In the genomic region with DNA sequence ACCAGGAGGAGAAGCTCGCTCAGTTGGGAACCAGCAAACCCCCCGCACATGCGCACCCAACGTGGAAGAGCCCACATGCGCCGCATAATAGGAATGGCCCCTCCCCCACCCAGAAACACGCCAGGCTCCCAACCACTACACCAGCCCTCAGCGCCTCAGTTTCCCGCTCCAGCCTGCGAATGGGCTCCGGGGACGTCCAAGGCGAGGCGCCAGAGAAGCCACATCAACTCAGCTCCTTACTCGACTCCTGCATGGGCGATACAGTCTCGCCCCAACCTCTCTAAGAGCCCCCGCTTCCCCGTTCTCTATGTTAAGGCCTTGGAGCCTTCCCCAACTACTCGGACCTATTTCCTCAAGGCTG, we compare ENCODE assay signal across 7 cellular contexts. TPM values are rescaled to one million over a fixed set of nuclear protein-coding genes. Genes with fewer than 3 reads are reported as not detected.
DNase-seq lines count a peak whose midpoint lies in the region; ATAC-seq and TF ChIP-seq lines count a peak whose summit lies in the region.

No MANE protein-coding gene starts in this region.

- H3K27ac ChIP-seq in HUES64 (ENCODE audit: low read depth, low read length), result peak overlapping the region; percentile 98
- peak overlapping the region; percentile 90 to 98 (median 96) for H3K27ac ChIP-seq in Peyer's patch
- peak overlapping the region; percentile 97 for H3K27ac ChIP-seq in neural progenitor cell
- H3K27ac ChIP-seq in temporal lobe (ENCODE audit: low read depth, low read length), result peak overlapping the region; percentile 97

- H3F3A ChIP-seq in neural progenitor cell (ENCODE audit: low read depth), result peaks cover 83% of the 10 kb centered on the region

- H3K27me3 Mint-ChIP-seq in activated T-helper 2 cell treated with anti-CD3 and anti-CD28 coated beads, Interferon-gamma antibody, Interleukin-2, Interleukin-4, amounts not matched to agents 10 μg/mL and 5 μg/mL and 100 μg/mL, durations not matched to agents 14 hours and 24 hours and 36 hours (ENCODE audit: low read depth), result no peaks in the 10 kb centered on the region
- H3K27me3 Mint-ChIP-seq in neural progenitor cell (ENCODE audit: insufficient read depth, low read depth), result peaks cover 3% of the 10 kb centered on the region

- H3K79me2 ChIP-seq in neural progenitor cell (ENCODE audit: low read depth), result peaks cover 71% of the 10 kb centered on the region

- H3K36me3 ChIP-seq in HUES64 (ENCODE audit: insufficient read depth, low read length) (peaks cover 46% of the 10 kb centered on the region), Peyer's patch (peaks cover 0 to 37% (median 0%) of the 10 kb centered on the region in 3 donors), neural progenitor cell (peaks cover 28% of the 10 kb centered on the region)

- peaks cover 73% of the 10 kb centered on the region for H3K36me3 Mint-ChIP-seq in activated T-helper 2 cell treated with anti-CD3 and anti-CD28 coated beads, Interferon-gamma antibody, Interleukin-2, Interleukin-4, amounts not matched to agents 10 μg/mL and 5 μg/mL and 100 μg/mL, durations not matched to agents 14 hours and 24 hours and 36 hours (ENCODE audit: low read depth)
- H3K36me3 Mint-ChIP-seq in neural progenitor cell, result peaks cover 38% of the 10 kb centered on the region

- H3K4me3 ChIP-seq in HUES64 (ENCODE audit: low read length) (peak overlapping the region; percentile 83), Peyer's patch (peak overlapping the region; percentile 80 to 90 (median 85)), neural progenitor cell (peak overlapping the region; percentile 86)

- no peaks in the 10 kb centered on the region for H3K9me3 ChIP-seq in HUES64 (ENCODE audit: insufficient read depth, low read depth, low read length)
- no peaks in the 10 kb centered on the region for H3K9me3 ChIP-seq in Peyer's patch
- H3K9me3 ChIP-seq in neural progenitor cell (ENCODE audit: low read depth), result no peaks in the 10 kb centered on the region

- intact Hi-C loops in activated T-helper 2 cell treated with anti-CD3 and anti-CD28 coated beads, Interferon-gamma antibody, Interleukin-2, Interleukin-4, amounts not matched to agents 10 μg/mL and 5 μg/mL and 100 μg/mL, durations not matched to agents 14 hours and 24 hours and 36 hours (cut with micrococcal nuclease), result loop anchor here (2.0 to 10.0 kb wide), 3 partner anchors 328 to 1029 kb away; a partner anchor contains a TSS

- peaks cover 17% of the 10 kb centered on the region for H3K4me1 ChIP-seq in HUES64 (ENCODE audit: insufficient read depth, low read length)
- peaks cover 0 to 45% (median 4%) of the 10 kb centered on the region in 4 donors for H3K4me1 ChIP-seq in Peyer's patch
- H3K4me1 ChIP-seq in neural progenitor cell, result peaks cover 33% of the 10 kb centered on the region

- H3K9me3 Mint-ChIP-seq in activated T-helper 2 cell treated with anti-CD3 and anti-CD28 coated beads, Interferon-gamma antibody, Interleukin-2, Interleukin-4, amounts not matched to agents 10 μg/mL and 5 μg/mL and 100 μg/mL, durations not matched to agents 14 hours and 24 hours and 36 hours, result no peaks in the 10 kb centered on the region
- peaks cover 9% of the 10 kb centered on the region for H3K9me3 Mint-ChIP-seq in neural progenitor cell

- peaks cover 48% of the 10 kb centered on the region for H4K20me1 ChIP-seq in neural progenitor cell (ENCODE audit: low read depth)

- H3K27me3 ChIP-seq in HUES64 (ENCODE audit: insufficient read depth, low read length) (no peaks in the 10 kb centered on the region), Peyer's patch (no peaks in the 10 kb centered on the region), neural progenitor cell (no peaks in the 10 kb centered on the region)

- TF ChIP-seq POLR2A in GM18505 (IDR thresholded peaks at IDR 0.05; ENCODE audit: borderline replicate concordance, extremely low read depth, insufficient read depth, insufficient read length), result no peak
- no peak for TF ChIP-seq POLR2A in Peyer's patch (IDR thresholded peaks at IDR 0.05)

- under 1% methylated on average over 20 of the region's 20 CpGs for WGBS in HUES64

- H3K4me1 Mint-ChIP-seq in activated T-helper 2 cell treated with anti-CD3 and anti-CD28 coated beads, Interferon-gamma antibody, Interleukin-2, Interleukin-4, amounts not matched to agents 10 μg/mL and 5 μg/mL and 100 μg/mL, durations not matched to agents 14 hours and 24 hours and 36 hours (ENCODE audit: low read depth), result peaks cover 46% of the 10 kb centered on the region
- H3K4me1 Mint-ChIP-seq in neural progenitor cell, result peaks cover 50% of the 10 kb centered on the region

- ATAC-seq in GM18505 (IDR thresholded peaks at IDR 0.05; ENCODE audit: unreplicated experiment), result peak; percentile 24

- H3K4me2 ChIP-seq in neural progenitor cell, result peak overlapping the region; percentile 89

- peak overlapping the region; percentile 94 for H3K4me3 Mint-ChIP-seq in activated T-helper 2 cell treated with anti-CD3 and anti-CD28 coated beads, Interferon-gamma antibody, Interleukin-2, Interleukin-4, amounts not matched to agents 10 μg/mL and 5 μg/mL and 100 μg/mL, durations not matched to agents 14 hours and 24 hours and 36 hours (ENCODE audit: low read depth)
- peak overlapping the region; percentile 100 for H3K4me3 Mint-ChIP-seq in neural progenitor cell

- TF ChIP-seq CTCF in Peyer's patch (IDR thresholded peaks at IDR 0.05), result no peak
- TF ChIP-seq CTCF in neural progenitor cell (IDR thresholded peaks at IDR 0.05), result no peak

- H3K9ac ChIP-seq in HUES64 (ENCODE audit: low read depth, low read length) (peak overlapping the region; percentile 99), neural progenitor cell (peak overlapping the region; percentile 97)

- DNase-seq in Peyer's patch (peak; percentile 76 to 86 (median 78)), fibroblast of the conjunctiva (ENCODE audit: low read depth) (peak; percentile 63), neural progenitor cell (ENCODE audit: low spot score) (peak; percentile 59)
- DNase-seq in activated T-helper 2 cell treated with anti-CD3 and anti-CD28 coated beads, Interferon-gamma antibody, Interleukin-2, Interleukin-4, amounts not matched to agents 10 μg/mL and 5 μg/mL and 100 μg/mL, durations not matched to agents 14 hours and 24 hours and 36 hours (ENCODE audit: low spot score), result peak; percentile 48

- H2AFZ ChIP-seq in neural progenitor cell (replicated peaks), result peak overlapping the region; percentile 26

- peak overlapping the region; percentile 99 for H3K27ac Mint-ChIP-seq in activated T-helper 2 cell treated with anti-CD3 and anti-CD28 coated beads, Interferon-gamma antibody, Interleukin-2, Interleukin-4, amounts not matched to agents 10 μg/mL and 5 μg/mL and 100 μg/mL, durations not matched to agents 14 hours and 24 hours and 36 hours
- peak overlapping the region; percentile 100 for H3K27ac Mint-ChIP-seq in neural progenitor cell

RNA-seq across cellular contexts. Expression of a gene that starts 0.5 kb away (rescaled TPM):
- polyA plus RNA-seq in HUES64 (2013, experiment 1 of 2), result 308 TPM
- polyA plus RNA-seq in HUES64 (2013, experiment 2 of 2), result 250 TPM
- total RNA-seq in Peyer's patch (100 to 1,000 TPM; 121 to 336 (median 155) TPM), neural progenitor cell (ENCODE audit: low replicate concordance) (436 and 556 TPM in 2 replicates), temporal lobe (217 TPM)
- total RNA-seq in activated T-helper 2 cell treated with anti-CD3 and anti-CD28 coated beads, Interferon-gamma antibody, Interleukin-2, Interleukin-4, amounts not matched to agents 10 μg/mL and 5 μg/mL and 100 μg/mL, durations not matched to agents 14 hours and 24 hours and 36 hours, result 448 and 450 TPM in 2 replicates

RNA-seq across cellular contexts. Expression of a gene that starts 18.5 kb away (rescaled TPM):
- 66.4 TPM for polyA plus RNA-seq in HUES64 (2013, experiment 1 of 2)
- 76.5 TPM for polyA plus RNA-seq in HUES64 (2013, experiment 2 of 2)
- total RNA-seq in Peyer's patch, result 10 to 100 TPM; 29.7 to 49.3 (median 39.5) TPM
- 37.1 and 38.7 TPM in 2 replicates for total RNA-seq in activated T-helper 2 cell treated with anti-CD3 and anti-CD28 coated beads, Interferon-gamma antibody, Interleukin-2, Interleukin-4, amounts not matched to agents 10 μg/mL and 5 μg/mL and 100 μg/mL, durations not matched to agents 14 hours and 24 hours and 36 hours
- total RNA-seq in neural progenitor cell (ENCODE audit: low replicate concordance), result 90.4 and 103 TPM in 2 replicates
- total RNA-seq in temporal lobe, result 55.6 TPM

RNA-seq across cellular contexts. Expression of a gene that starts 51.3 kb away (rescaled TPM):
- polyA plus RNA-seq in HUES64 (2013, experiment 1 of 2), result 13.1 TPM
- polyA plus RNA-seq in HUES64 (2013, experiment 2 of 2), result 17.7 TPM
- total RNA-seq in Peyer's patch, result 10 to 100 TPM; 10.2 to 45.4 (median 19.2) TPM
- 0.30 and 0.34 TPM in 2 replicates for total RNA-seq in activated T-helper 2 cell treated with anti-CD3 and anti-CD28 coated beads, Interferon-gamma antibody, Interleukin-2, Interleukin-4, amounts not matched to agents 10 μg/mL and 5 μg/mL and 100 μg/mL, durations not matched to agents 14 hours and 24 hours and 36 hours
- total RNA-seq in neural progenitor cell (ENCODE audit: low replicate concordance), result 8.8 and 14.7 TPM in 2 replicates
- total RNA-seq in temporal lobe, result 9.1 TPM

Comparison
In these comparisons a context has a peak if more than half of its experiments do, and no peak if none do; other contexts are left out.
1. Peak in every context shown above with its lines: DNase-seq, ATAC-seq, H3K4me3 ChIP-seq and H3K27ac ChIP-seq.